In genomic region chr6:75204959-75205775, GRCh38 we compare ENCODE assay signal across 8 cellular contexts. TPM values are rescaled to one million over a fixed set of nuclear protein-coding genes. Genes with fewer than 3 reads are reported as not detected.
DNase-seq lines count a peak whose midpoint lies in the region; ATAC-seq and TF ChIP-seq lines count a peak whose summit lies in the region.

No MANE protein-coding gene starts in this region.

- H3K9me3 ChIP-seq in iPS DF 6.9 (ENCODE audit: control insufficient read depth, insufficient read depth, low read length), result no peaks in the 10 kb centered on the region
- H3K9me3 ChIP-seq in skeletal muscle satellite cell (replicated peaks; ENCODE audit: low read length), result no peaks in the 10 kb centered on the region
- no peaks in the 10 kb centered on the region for H3K9me3 ChIP-seq in OCI-LY7 (ENCODE audit: low read length)

- peak overlapping the region; percentile 97 for H3K9ac ChIP-seq in skeletal muscle satellite cell (ENCODE audit: low read depth, low read length)

- POLR2A ChIA-PET in activated naive CD8-positive, alpha-beta T cell treated with anti-CD3 and anti-CD28 coated beads, Interleukin-2, amount 10 ng/mL, durations not matched to agents 7 days and 5 days (lab: Charles Lee), result no interaction called here
- POLR2A ChIA-PET in OCI-LY7 (lab: Charles Lee), result no interaction called here

- H3K4me1 Mint-ChIP-seq in activated naive CD8-positive, alpha-beta T cell treated with anti-CD3 and anti-CD28 coated beads, Interleukin-2, amount 10 ng/mL, durations not matched to agents 7 days and 5 days, result peaks cover 51% of the 10 kb centered on the region

- no peak for ATAC-seq in activated naive CD8-positive, alpha-beta T cell treated with anti-CD3 and anti-CD28 coated beads, Interleukin-2, amount 10 ng/mL, durations not matched to agents 7 days and 5 days (ENCODE audit: low read depth)

- DNase-seq in AG08395 (ENCODE audit: low spot score) (peak; percentile 47), HT1080 (ENCODE audit: low read depth) (peak; percentile 66), iPS DF 6.9 (ENCODE audit: low read depth, low spot score) (no peak), OCI-LY7 (ENCODE audit: low spot score) (no peak), GM19240 (ENCODE audit: insufficient read length, low spot score) (no peak), activated gamma-delta T cell (lab: John Stamatoyannopoulos, UW) (no peak)
- peak; percentile 45 for DNase-seq in activated naive CD8-positive, alpha-beta T cell treated with anti-CD3 and anti-CD28 coated beads, Interleukin-2, amount 10 ng/mL, durations not matched to agents 7 days and 5 days

- H3K9me2 ChIP-seq in OCI-LY7 (ENCODE audit: insufficient read depth, low read length), result no peaks in the 10 kb centered on the region

- CTCF ChIA-PET in OCI-LY7 (lab: Charles Lee; ENCODE audit: unreplicated experiment), result no interaction called here

- peak overlapping the region; percentile 9 for H3K27ac Mint-ChIP-seq in activated naive CD8-positive, alpha-beta T cell treated with anti-CD3 and anti-CD28 coated beads, Interleukin-2, amount 10 ng/mL, durations not matched to agents 7 days and 5 days

- BruUV-seq in OCI-LY7 (replicated peaks; lab: Mats Ljungman, UMichigan), result no TSS peak

- H3K36me3 Mint-ChIP-seq in activated naive CD8-positive, alpha-beta T cell treated with anti-CD3 and anti-CD28 coated beads, Interleukin-2, amount 10 ng/mL, durations not matched to agents 7 days and 5 days, result peaks cover 1% of the 10 kb centered on the region

- no peaks in the 10 kb centered on the region for H3K79me2 ChIP-seq in OCI-LY7 (ENCODE audit: insufficient read depth, low read depth, low read length)

- H3K27me3 Mint-ChIP-seq in activated naive CD8-positive, alpha-beta T cell treated with anti-CD3 and anti-CD28 coated beads, Interleukin-2, amount 10 ng/mL, durations not matched to agents 7 days and 5 days, result peaks cover 87% of the 10 kb centered on the region

- H3K4me1 ChIP-seq in iPS DF 6.9 (ENCODE audit: control insufficient read depth, insufficient read depth, low read length), result no peaks in the 10 kb centered on the region
- H3K4me1 ChIP-seq in skeletal muscle satellite cell (ENCODE audit: control insufficient read depth, insufficient read depth, low read length), result peaks cover 17% of the 10 kb centered on the region
- H3K4me1 ChIP-seq in OCI-LY7 (ENCODE audit: insufficient read depth, low read length, poor library complexity, severe bottlenecking), result no peaks in the 10 kb centered on the region

- intact Hi-C loops in OCI-LY7 (cut with micrococcal nuclease; ENCODE audit: unreplicated experiment), result loop anchor here (5.0 kb wide), 3 partner anchors 1113 to 1348 kb away; no protein-coding TSS in a partner anchor

- H3K4me2 ChIP-seq in skeletal muscle satellite cell (ENCODE audit: low read length), result peak overlapping the region; percentile 89
- H3K4me2 ChIP-seq in OCI-LY7 (ENCODE audit: low read length), result no peak overlapping the region

- TF ChIP-seq CTCF in OCI-LY7 (conservative IDR thresholded peaks at IDR 0.05; ENCODE audit: low read length), result no peak

- H3K9me3 Mint-ChIP-seq in activated naive CD8-positive, alpha-beta T cell treated with anti-CD3 and anti-CD28 coated beads, Interleukin-2, amount 10 ng/mL, durations not matched to agents 7 days and 5 days, result no peaks in the 10 kb centered on the region

- H3K27me3 ChIP-seq in iPS DF 6.9 (ENCODE audit: control insufficient read depth, insufficient read depth, low read length), result peaks cover 59% of the 10 kb centered on the region
- H3K27me3 ChIP-seq in skeletal muscle satellite cell (ENCODE audit: control insufficient read depth, insufficient read depth, low read length), result no peaks in the 10 kb centered on the region

- H3K36me3 ChIP-seq in iPS DF 6.9 (ENCODE audit: control insufficient read depth, insufficient read depth, low read length) (no peaks in the 10 kb centered on the region), skeletal muscle satellite cell (ENCODE audit: insufficient read depth, low read length) (no peaks in the 10 kb centered on the region), OCI-LY7 (ENCODE audit: insufficient read depth, low read length) (no peaks in the 10 kb centered on the region)

- H3K27ac ChIP-seq in iPS DF 6.9 (ENCODE audit: low read length) (no peak overlapping the region), OCI-LY7 (ENCODE audit: low read depth, low read length, poor library complexity, severe bottlenecking) (no peak overlapping the region)

- no peak overlapping the region for H2AFZ ChIP-seq in OCI-LY7 (ENCODE audit: low read length)

- H4K20me1 ChIP-seq in OCI-LY7 (ENCODE audit: insufficient read depth, low read length), result no peaks in the 10 kb centered on the region

- H3K4me3 ChIP-seq in iPS DF 6.9 (ENCODE audit: low read length), result peak overlapping the region; percentile 68; the same call in 1 of the 2 replicates
- H3K4me3 ChIP-seq in skeletal muscle satellite cell (ENCODE audit: low read length), result peak overlapping the region; percentile 98
- no peak overlapping the region for H3K4me3 ChIP-seq in OCI-LY7 (ENCODE audit: low read depth, low read length, poor library complexity, severe bottlenecking)

- H3K4me3 Mint-ChIP-seq in activated naive CD8-positive, alpha-beta T cell treated with anti-CD3 and anti-CD28 coated beads, Interleukin-2, amount 10 ng/mL, durations not matched to agents 7 days and 5 days, result peak overlapping the region; percentile 63

- no CpG with 5 or more reads among the region's 47 CpGs for WGBS in iPS DF 6.9 (ENCODE audit: insufficient coverage, insufficient read length)

RNA-seq across cellular contexts. Expression of gene COL12A1, which starts 0.7 kb away (rescaled TPM):
- 9.7 and 12.6 TPM in 2 replicates for total RNA-seq in HT1080 (2014; rRNA removed; shearing (Covaris generic))
- polyA plus RNA-seq in HT1080 (2015; cell fraction: cytosol; rRNA removed), result 4.4 and 7.0 TPM in 2 replicates
- 122 and 123 TPM in 2 replicates for polyA plus RNA-seq in HT1080 (2015; cell fraction: nucleus; rRNA removed)
- not detected for total RNA-seq in activated naive CD8-positive, alpha-beta T cell treated with anti-CD3 and anti-CD28 coated beads, Interleukin-2, amount 10 ng/mL, durations not matched to agents 7 days and 5 days
- total RNA-seq in skeletal muscle satellite cell (2012; rRNA removed), result 62.7 and 81.9 TPM in 2 replicates
- total RNA-seq in OCI-LY7 (2014; rRNA removed; shearing (Covaris generic)), result not detected in 2 replicates
- not detected in 2 replicates for total RNA-seq in OCI-LY7 (2022)

RNA-seq across cellular contexts. Expression of gene COX7A2, which starts 38.4 kb away (rescaled TPM):
- total RNA-seq in HT1080 (2014; rRNA removed; shearing (Covaris generic)), result 148 and 301 TPM in 2 replicates
- polyA plus RNA-seq in HT1080 (2015; cell fraction: cytosol; rRNA removed), result 339 and 971 TPM in 2 replicates
- 140 and 162 TPM in 2 replicates for polyA plus RNA-seq in HT1080 (2015; cell fraction: nucleus; rRNA removed)
- total RNA-seq in activated naive CD8-positive, alpha-beta T cell treated with anti-CD3 and anti-CD28 coated beads, Interleukin-2, amount 10 ng/mL, durations not matched to agents 7 days and 5 days, result 100 to 1,000 TPM; 358 to 367 TPM
- total RNA-seq in skeletal muscle satellite cell (2012; rRNA removed), result 241 and 274 TPM in 2 replicates
- 133 and 210 TPM in 2 replicates for total RNA-seq in OCI-LY7 (2014; rRNA removed; shearing (Covaris generic))
- total RNA-seq in OCI-LY7 (2022), result 403 and 421 TPM in 2 replicates

Comparison
In these comparisons a context has a peak if more than half of its experiments do, and no peak if none do; other contexts are left out.
1. DNase-seq: peak in AG08395 (single experiment), HT1080 (single experiment) and activated naive CD8-positive, alpha-beta T cell treated with anti-CD3 and anti-CD28 coated beads, Interleukin-2, amount 10 ng/mL, durations not matched to agents 7 days and 5 days (single experiment); none in iPS DF 6.9 (single experiment), OCI-LY7 (single experiment), GM19240 (single experiment) and activated gamma-delta T cell (single experiment).
2. RNA of gene COL12A1, which starts 0.7 kb away (total RNA-seq): 9.7 to 12.6 TPM in HT1080; not detected in activated naive CD8-positive, alpha-beta T cell treated with anti-CD3 and anti-CD28 coated beads, Interleukin-2, amount 10 ng/mL, durations not matched to agents 7 days and 5 days and not detected in OCI-LY7; every median in the first group is over 10 times any median in the second.